In the genomic region with DNA sequence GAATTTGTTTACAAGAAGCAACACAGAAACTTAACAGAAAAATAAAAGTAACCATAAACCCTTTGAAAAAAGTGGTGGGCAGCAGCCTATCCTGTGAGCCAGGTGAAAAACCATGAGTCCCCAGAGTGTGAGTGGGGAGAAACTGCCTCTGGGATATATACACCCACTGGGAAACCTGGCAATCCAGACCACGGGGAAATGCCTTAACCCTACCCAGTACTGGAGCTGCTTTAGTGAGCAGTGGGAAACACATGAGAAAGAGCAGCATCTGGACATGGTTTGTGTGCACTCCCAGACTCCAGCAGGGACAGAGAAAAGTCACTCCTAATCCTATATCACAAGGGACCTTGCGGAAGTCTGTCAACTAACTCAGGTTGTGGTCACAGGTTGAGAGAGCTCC, we compare ENCODE assay signal across 36 cellular contexts. TPM values are rescaled to one million over a fixed set of nuclear protein-coding genes. Genes with fewer than 3 reads are reported as not detected.
"Had no signal": no experiment of that assay in that cellular context is flagged by ENCODE, and none has a peak within 500 bp of the region (broad histone marks: within the 10 kb centered on the region; RNA-seq: fewer than 3 reads in every experiment).

No MANE protein-coding gene starts in this region.

- H3K4me3 Mint-ChIP-seq: naive thymus-derived CD8-positive, alpha-beta T cell; natural killer cell treated with Interleukin-12 subunit alpha and Interleukin-12 subunit beta and Interleukin-15 and Interleukin-18, amount 100 ng/mL, for 72 hours; nephron progenitor cell; neural crest cell; stimulated activated memory B cell treated with anti-CD40 and anti-IgM and Interleukin-4, amounts not matched to agents 10 μg/mL and 1 μg/mL and 100 μg/mL, for 72 hours; stimulated activated naive CD8-positive, alpha-beta T cell treated with anti-CD3 and anti-CD28 coated beads, Interleukin-15, amount 100 ng/mL, for 72 hours; type B pancreatic cell had no signal

- H3K27me3 Mint-ChIP-seq: natural killer cell treated with Interleukin-12 subunit alpha and Interleukin-12 subunit beta and Interleukin-15 and Interleukin-18, amount 100 ng/mL, for 72 hours; progenitor cell of endocrine pancreas; stimulated activated memory B cell treated with anti-CD40 and anti-IgM and Interleukin-4, amounts not matched to agents 10 μg/mL and 1 μg/mL and 100 μg/mL, for 72 hours; stimulated activated naive CD8-positive, alpha-beta T cell treated with anti-CD3 and anti-CD28 coated beads, Interleukin-15, amount 100 ng/mL, for 72 hours; type B pancreatic cell had no signal

- H3K27me3 ChIP-seq: ovary, spleen, suprapubic skin, testis, tibial artery, transverse colon, upper lobe of right lung, uterus had no signal

- H3K9me3 Mint-ChIP-seq: natural killer cell treated with Interleukin-12 subunit alpha and Interleukin-12 subunit beta and Interleukin-15 and Interleukin-18, amount 100 ng/mL, for 72 hours; nephron progenitor cell; neural crest cell; stimulated activated memory B cell treated with anti-CD40 and anti-IgM and Interleukin-4, amounts not matched to agents 10 μg/mL and 1 μg/mL and 100 μg/mL, for 72 hours; stimulated activated naive CD8-positive, alpha-beta T cell treated with anti-CD3 and anti-CD28 coated beads, Interleukin-15, amount 100 ng/mL, for 72 hours; type B pancreatic cell had no signal

- H2AFZ ChIP-seq: parathyroid adenoma had no signal

- H3K27ac ChIP-seq: ovary, parathyroid adenoma, psoas muscle, skin epidermis, spleen, suprapubic skin, testis, tibial artery, transverse colon, upper lobe of right lung, uterus had no signal

- H3K4me3 ChIP-seq: ovary, psoas muscle, skin epidermis, smooth muscle cell, spleen, suprapubic skin, testis, tibial artery, transverse colon, upper lobe of right lung, uterus had no signal

- H3K36me3 ChIP-seq: ovary, spleen, suprapubic skin, tibial artery, transverse colon, upper lobe of right lung, uterus had no signal

- H3K9ac ChIP-seq: parathyroid adenoma had no signal

- ATAC-seq: naive thymus-derived CD8-positive, alpha-beta T cell; natural killer cell treated with Interleukin-12 subunit alpha and Interleukin-12 subunit beta and Interleukin-15 and Interleukin-18, amount 100 ng/mL, for 72 hours; psoas muscle; right cardiac atrium; sciatic nerve; stimulated activated memory B cell treated with anti-CD40 and anti-IgM and Interleukin-4, amounts not matched to agents 10 μg/mL and 1 μg/mL and 100 μg/mL, for 72 hours; stimulated activated naive CD8-positive, alpha-beta T cell treated with anti-CD3 and anti-CD28 coated beads, Interleukin-15, amount 100 ng/mL, for 72 hours; stimulated activated naive CD8-positive, alpha-beta T cell treated with anti-CD3 and anti-CD28 coated beads, Interleukin-15, Interleukin-2, amounts not matched to agents 100 U/mL and 50 U/mL, for 24 hours; upper lobe of right lung had no signal

- DNase-seq: naive thymus-derived CD8-positive, alpha-beta T cell; nephron progenitor cell; occipital lobe; ovary; posterior cingulate gyrus; psoas muscle; right cardiac atrium; spleen; stimulated activated CD4-positive, alpha-beta T cell treated with anti-CD3 and anti-CD28 coated beads, Interleukin-12 subunit alpha, Interleukin-12 subunit beta, amount 100 ng/mL, for 4 hours; stimulated activated CD4-positive, alpha-beta T cell treated with anti-CD3 and anti-CD28 coated beads, Interleukin-1b, Interleukin-23, amount 100 ng/mL, for 48 hours; stimulated activated CD4-positive, alpha-beta T cell treated with anti-CD3 and anti-CD28 coated beads, Interleukin-4, amount 100 ng/mL, for 1 hour; stimulated activated CD4-positive, alpha-beta T cell treated with anti-CD3 and anti-CD28 coated beads, Interleukin-4, amount 100 ng/mL, for 4 hours; stimulated activated CD8-positive, alpha-beta memory T cell treated with anti-CD3 and anti-CD28 coated beads, Interleukin-4, amount 100 ng/mL, for 48 hours; stimulated activated naive CD4-positive, alpha-beta T cell; stimulated activated naive CD8-positive, alpha-beta T cell treated with anti-CD3 and anti-CD28 coated beads, Interleukin-15, amount 100 ng/mL, for 72 hours; stimulated activated naive CD8-positive, alpha-beta T cell treated with anti-CD3 and anti-CD28 coated beads, Interleukin-15, Interleukin-2, amounts not matched to agents 100 U/mL and 50 U/mL, for 24 hours; substantia nigra; testis; tibial artery; transverse colon; upper lobe of right lung; uterus had no signal

- H3K4me2 ChIP-seq: smooth muscle cell had no signal

- H3K36me3 Mint-ChIP-seq: naive thymus-derived CD8-positive, alpha-beta T cell; natural killer cell treated with Interleukin-12 subunit alpha and Interleukin-12 subunit beta and Interleukin-15 and Interleukin-18, amount 100 ng/mL, for 72 hours; stimulated activated memory B cell treated with anti-CD40 and anti-IgM and Interleukin-4, amounts not matched to agents 10 μg/mL and 1 μg/mL and 100 μg/mL, for 72 hours; type B pancreatic cell had no signal

- H3K27ac Mint-ChIP-seq: naive thymus-derived CD8-positive, alpha-beta T cell; natural killer cell treated with Interleukin-12 subunit alpha and Interleukin-12 subunit beta and Interleukin-15 and Interleukin-18, amount 100 ng/mL, for 72 hours; nephron progenitor cell; progenitor cell of endocrine pancreas; stimulated activated memory B cell treated with anti-CD40 and anti-IgM and Interleukin-4, amounts not matched to agents 10 μg/mL and 1 μg/mL and 100 μg/mL, for 72 hours; stimulated activated naive CD8-positive, alpha-beta T cell treated with anti-CD3 and anti-CD28 coated beads, Interleukin-15, amount 100 ng/mL, for 72 hours; type B pancreatic cell had no signal

- H3K4me1 ChIP-seq: parathyroid adenoma, psoas muscle, spleen, suprapubic skin, testis, tibial artery, transverse colon, upper lobe of right lung, uterus had no signal

- H3K4me1 Mint-ChIP-seq: naive thymus-derived CD8-positive, alpha-beta T cell; nephron progenitor cell; neural crest cell; stimulated activated memory B cell treated with anti-CD40 and anti-IgM and Interleukin-4, amounts not matched to agents 10 μg/mL and 1 μg/mL and 100 μg/mL, for 72 hours; stimulated activated naive CD8-positive, alpha-beta T cell treated with anti-CD3 and anti-CD28 coated beads, Interleukin-15, amount 100 ng/mL, for 72 hours had no signal

- H3K79me2 ChIP-seq: parathyroid adenoma had no signal

- H3K9me3 ChIP-seq: ovary, psoas muscle, suprapubic skin, testis, tibial artery, transverse colon, upper lobe of right lung, uterus had no signal

RNA-seq across cellular contexts. Expression of gene UGT2A2, which starts 39.4 kb away (rescaled TPM):
- total RNA-seq: naive thymus-derived CD8-positive, alpha-beta T cell; natural killer cell treated with Interleukin-12 subunit alpha and Interleukin-12 subunit beta and Interleukin-15 and Interleukin-18, amount 100 ng/mL, for 72 hours; neural crest cell; occipital lobe; osteoblast; ovary; progenitor cell of endocrine pancreas; psoas muscle; renal cortical epithelial cell; right cardiac atrium; sciatic nerve; smooth muscle cell; spleen; suprapubic skin; testis; transverse colon; upper lobe of right lung; urinary bladder had no signal
- polyA plus RNA-seq: naive thymus-derived CD8-positive, alpha-beta T cell; ovary; psoas muscle; right cardiac atrium; smooth muscle cell; spleen; thymus; urinary bladder had no signal

RNA-seq across cellular contexts. Expression of gene UGT2A1, which starts 53.0 kb away (rescaled TPM):
- total RNA-seq: naive thymus-derived CD8-positive, alpha-beta T cell; natural killer cell treated with Interleukin-12 subunit alpha and Interleukin-12 subunit beta and Interleukin-15 and Interleukin-18, amount 100 ng/mL, for 72 hours; neural crest cell; occipital lobe; osteoblast; ovary; progenitor cell of endocrine pancreas; psoas muscle; renal cortical epithelial cell; right cardiac atrium; sciatic nerve; smooth muscle cell; spleen; transverse colon; upper lobe of right lung; urinary bladder; uterus had no signal
- polyA plus RNA-seq: naive thymus-derived CD8-positive, alpha-beta T cell; ovary; psoas muscle; right cardiac atrium; smooth muscle cell; spleen; urinary bladder had no signal
